8 cellular contexts compared by ENCODE assay signal in the genomic region with DNA sequence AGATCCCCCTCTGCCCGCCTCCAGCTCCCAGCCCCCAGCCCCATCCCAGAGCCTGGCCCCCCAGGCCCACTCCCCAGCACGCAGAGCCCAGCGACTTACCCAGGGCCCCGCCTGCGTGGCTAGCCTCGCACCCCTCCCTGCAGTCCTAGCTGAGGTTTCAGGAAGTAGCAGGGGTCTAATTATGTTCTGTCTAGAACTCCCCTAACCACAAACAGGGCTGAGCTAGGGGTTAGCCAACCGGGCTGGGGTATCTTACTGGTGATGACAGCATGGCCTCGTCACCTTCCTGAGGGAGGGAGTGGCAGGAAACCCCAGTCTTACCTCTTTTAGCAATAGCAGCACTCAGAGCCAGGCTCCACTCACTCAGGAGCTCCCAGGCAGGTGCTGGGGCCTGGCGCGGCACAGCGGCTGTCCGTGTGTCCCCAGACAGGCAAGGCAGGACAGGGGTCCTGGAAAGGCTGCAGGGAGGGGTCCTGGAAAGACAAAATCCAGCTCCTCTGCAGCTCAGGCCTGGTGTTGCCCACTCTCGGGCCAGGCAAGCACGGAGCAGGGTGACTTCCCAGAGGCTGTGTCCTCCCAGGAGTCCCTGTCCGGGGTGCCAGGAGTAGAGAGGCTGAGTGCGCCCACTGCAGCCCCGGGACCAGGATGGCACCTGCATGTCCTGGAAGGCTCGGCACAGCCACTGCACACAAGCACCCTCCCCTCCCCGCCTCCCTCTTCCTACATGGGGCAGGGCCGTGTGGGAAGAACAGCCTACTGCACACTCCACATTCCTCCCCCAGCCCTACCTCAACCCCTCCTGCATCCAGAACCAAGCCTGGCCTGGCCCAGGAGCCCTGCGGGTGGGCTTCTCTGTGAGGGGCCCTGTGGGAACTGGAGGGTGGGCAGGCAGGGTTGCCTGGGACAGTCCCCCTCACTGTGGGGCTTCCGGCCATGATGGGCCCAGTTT. TPM values are rescaled to one million over a fixed set of nuclear protein-coding genes. Genes with fewer than 3 reads are reported as not detected.
DNase-seq lines count a peak whose midpoint lies in the region; ATAC-seq, FAIRE-seq and TF ChIP-seq lines count a peak whose summit lies in the region.

A gene with protein sequence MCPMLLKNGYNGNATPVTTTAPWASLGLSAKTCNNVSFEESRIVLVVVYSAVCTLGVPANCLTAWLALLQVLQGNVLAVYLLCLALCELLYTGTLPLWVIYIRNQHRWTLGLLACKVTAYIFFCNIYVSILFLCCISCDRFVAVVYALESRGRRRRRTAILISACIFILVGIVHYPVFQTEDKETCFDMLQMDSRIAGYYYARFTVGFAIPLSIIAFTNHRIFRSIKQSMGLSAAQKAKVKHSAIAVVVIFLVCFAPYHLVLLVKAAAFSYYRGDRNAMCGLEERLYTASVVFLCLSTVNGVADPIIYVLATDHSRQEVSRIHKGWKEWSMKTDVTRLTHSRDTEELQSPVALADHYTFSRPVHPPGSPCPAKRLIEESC (minus strand): TSS at position 151 of the 949 bp plus-strand sequence. CDS start 10,010 bp downstream, outside the sequence.

- DNase-seq in Ammon's horn (ENCODE audit: low spot score) (peak; percentile 69), foreskin keratinocyte (no peak), nephron progenitor cell (no peak), urothelium cell line (ENCODE audit: low spot score) (no peak)
- peak; percentile 96 for DNase-seq in activated CD8-positive, alpha-beta T cell treated with anti-CD3 and anti-CD28 coated beads for 36 hours
- DNase-seq in stimulated activated CD4-positive, alpha-beta T cell treated with anti-CD3 and anti-CD28 coated beads, Interleukin-12 subunit alpha, Interleukin-12 subunit beta, amount 100 ng/mL, for 4 hours, result peak; percentile 69

- ATAC-seq in GM21381 (IDR thresholded peaks at IDR 0.05; ENCODE audit: unreplicated experiment) (peak; percentile 41), foreskin keratinocyte (peak; percentile 25)
- ATAC-seq in activated CD8-positive, alpha-beta T cell treated with anti-CD3 and anti-CD28 coated beads for 36 hours, result peak; percentile 74

- H3K4me1 ChIP-seq in KMS-11 (ENCODE audit: low read depth, poor library complexity, severe bottlenecking) (peaks cover 26% of the 10 kb centered on the region), foreskin keratinocyte (no peaks in the 10 kb centered on the region)

- no peaks in the 10 kb centered on the region for H3K9me3 Mint-ChIP-seq in activated CD8-positive, alpha-beta T cell treated with anti-CD3 and anti-CD28 coated beads for 36 hours
- H3K9me3 Mint-ChIP-seq in nephron progenitor cell, result no peaks in the 10 kb centered on the region

- no peaks in the 10 kb centered on the region for H4K20me1 ChIP-seq in KMS-11 (ENCODE audit: insufficient read depth)

- H3K79me2 ChIP-seq in KMS-11 (ENCODE audit: insufficient read depth, low read depth), result no peaks in the 10 kb centered on the region

- POLR2A ChIA-PET in activated CD8-positive, alpha-beta T cell treated with anti-CD3 and anti-CD28 coated beads for 36 hours (lab: Charles Lee), result interaction anchor here (0.6 to 3.4 kb wide), 8 partner anchors 9 to 46 kb away, joined by 3 to 26 read pairs (median 4); partner anchors contain the start of gene CDCA4

- H3K4me2 ChIP-seq in KMS-11, result peak within 1 kb of the TSS; percentile 51

- peak within 1 kb of the TSS; percentile 64; the same call in 1 of the 2 replicates for H2AFZ ChIP-seq in KMS-11 (ENCODE audit: low read depth)

- TF ChIP-seq CTCF in KMS-11 (conservative IDR thresholded peaks at IDR 0.05; ENCODE audit: low read depth, low read length) (no peak), foreskin keratinocyte (conservative IDR thresholded peaks at IDR 0.05) (no peak), nephron progenitor cell (IDR thresholded peaks at IDR 0.05) (no peak)
- TF ChIP-seq CTCF in activated CD8-positive, alpha-beta T cell treated with anti-CD3 and anti-CD28 coated beads for 36 hours (IDR thresholded peaks at IDR 0.05), result no peak

- CTCF ChIA-PET in activated CD8-positive, alpha-beta T cell treated with anti-CD3 and anti-CD28 coated beads for 36 hours (lab: Charles Lee), result interaction anchor here (1.0 to 10.0 kb wide), 6 partner anchors 10 to 81 kb away, joined by 3 to 72 read pairs (median 6); no protein-coding TSS in a partner anchor

- H3K9ac ChIP-seq in KMS-11, result peak within 1 kb of the TSS; percentile 53; the same call in 1 of the 2 replicates

- FAIRE-seq in urothelium cell line (lab: Jason Lieb, UNC), result no peak

- peak within 1 kb of the TSS; percentile 96 for H3K27ac Mint-ChIP-seq in activated CD8-positive, alpha-beta T cell treated with anti-CD3 and anti-CD28 coated beads for 36 hours
- no peak within 1 kb of the TSS for H3K27ac Mint-ChIP-seq in nephron progenitor cell

- intact Hi-C loops in activated CD8-positive, alpha-beta T cell treated with anti-CD3 and anti-CD28 coated beads for 36 hours (cut with micrococcal nuclease), result loop anchor here (5.0 kb wide), 1 partner anchor 313 kb away; the partner anchor contains the start of gene SIVA1

- H3K36me3 Mint-ChIP-seq in activated CD8-positive, alpha-beta T cell treated with anti-CD3 and anti-CD28 coated beads for 36 hours (ENCODE audit: low read depth), result peaks cover 15% of the 10 kb centered on the region
- no peaks in the 10 kb centered on the region for H3K36me3 Mint-ChIP-seq in nephron progenitor cell (ENCODE audit: low read depth)

- H3K27ac ChIP-seq in KMS-11, result peak within 1 kb of the TSS; percentile 45; the same call in 1 of the 2 replicates
- H3K27ac ChIP-seq in foreskin keratinocyte, result no peak within 1 kb of the TSS

- H3K27me3 Mint-ChIP-seq in activated CD8-positive, alpha-beta T cell treated with anti-CD3 and anti-CD28 coated beads for 36 hours, result no peaks in the 10 kb centered on the region
- peaks cover 8% of the 10 kb centered on the region for H3K27me3 Mint-ChIP-seq in nephron progenitor cell (ENCODE audit: low read depth, poor library complexity)

- peak within 1 kb of the TSS; percentile 86 for H3K4me3 Mint-ChIP-seq in activated CD8-positive, alpha-beta T cell treated with anti-CD3 and anti-CD28 coated beads for 36 hours
- H3K4me3 Mint-ChIP-seq in nephron progenitor cell, result no peak within 1 kb of the TSS

- H3K27me3 ChIP-seq in KMS-11 (ENCODE audit: insufficient read depth, low read depth), result no peaks in the 10 kb centered on the region
- no peaks in the 10 kb centered on the region for H3K27me3 ChIP-seq in foreskin keratinocyte

- no peak within 1 kb of the TSS for H3K4me3 ChIP-seq in KMS-11 (IDR thresholded peaks at IDR 0.05; ENCODE audit: insufficient read depth, low read depth, low read length)

- peaks cover 62% of the 10 kb centered on the region for H3K4me1 Mint-ChIP-seq in activated CD8-positive, alpha-beta T cell treated with anti-CD3 and anti-CD28 coated beads for 36 hours (ENCODE audit: low read depth)
- H3K4me1 Mint-ChIP-seq in nephron progenitor cell, result peaks cover 33% of the 10 kb centered on the region

- H3K36me3 ChIP-seq in KMS-11 (ENCODE audit: insufficient read depth), result no peaks in the 10 kb centered on the region

RNA-seq across cellular contexts. Expression of the gene that starts here (rescaled TPM):
- 10 to 100 TPM; 15.1 to 16.4 TPM for total RNA-seq in activated CD8-positive, alpha-beta T cell treated with anti-CD3 and anti-CD28 coated beads for 36 hours
- total RNA-seq in foreskin keratinocyte, result not detected in 2 replicates
- not detected in 2 replicates for polyA plus RNA-seq in foreskin keratinocyte

Comparison
In these comparisons a context has a peak if more than half of its experiments do, and no peak if none do; other contexts are left out.
1. RNA of the gene that starts here (total RNA-seq): 15.1 to 16.4 TPM in activated CD8-positive, alpha-beta T cell treated with anti-CD3 and anti-CD28 coated beads for 36 hours; not detected in foreskin keratinocyte; every median in the first group is over 10 times any median in the second.
2. Peak in ATAC-seq in foreskin keratinocyte; RNA of the gene not detected or under 1 TPM.
3. DNase-seq: peak in Ammon's horn (single experiment), activated CD8-positive, alpha-beta T cell treated with anti-CD3 and anti-CD28 coated beads for 36 hours (single experiment) and stimulated activated CD4-positive, alpha-beta T cell treated with anti-CD3 and anti-CD28 coated beads, Interleukin-12 subunit alpha, Interleukin-12 subunit beta, amount 100 ng/mL, for 4 hours (single experiment); none in foreskin keratinocyte (0 of 2), nephron progenitor cell (single experiment) and urothelium cell line (single experiment).
4. Peak in every context shown above with its lines, with median percentiles within 50 percentile points of each other: ATAC-seq.